In the genomic region with DNA sequence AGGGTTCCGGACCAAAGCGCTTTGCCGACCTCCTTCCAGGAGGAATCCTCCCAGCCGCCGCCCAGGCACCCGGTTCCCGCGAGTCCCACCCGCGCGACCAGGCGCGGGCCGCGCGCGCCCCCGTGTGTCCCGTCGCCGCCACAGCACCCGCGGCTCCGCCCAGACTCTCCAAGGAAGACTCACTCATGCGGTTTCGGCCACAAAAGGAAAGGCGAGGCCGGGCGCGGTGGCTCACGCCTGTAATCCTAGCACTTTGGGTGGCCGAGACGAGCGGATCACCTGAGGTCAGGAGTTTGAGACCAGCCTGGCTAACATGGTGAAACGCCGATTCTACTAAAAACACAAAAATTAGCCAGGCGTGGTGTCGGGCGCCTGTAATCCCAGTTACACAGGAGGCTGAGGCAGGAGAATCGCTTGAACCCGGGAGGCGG, we compare ENCODE assay signal across 8 cellular contexts. TPM values are rescaled to one million over a fixed set of nuclear protein-coding genes. Genes with fewer than 3 reads are reported as not detected.
DNase-seq lines count a peak whose midpoint lies in the region; ATAC-seq and TF ChIP-seq lines count a peak whose summit lies in the region.

No MANE protein-coding gene starts in this region.

- no peak overlapping the region for H4K91ac ChIP-seq in neuronal stem cell (ENCODE audit: low read depth, low read length, poor library complexity)

- DNase-seq in EL (peak; percentile 83), HT-29 (ENCODE audit: low spot score) (peak; percentile 77), Panc1 (ENCODE audit: low read depth, low spot score) (no peak), activated T-helper 1 cell treated with Interleukin-2 at 50 U/mL for 16 hours (ENCODE audit: low read depth) (peak; percentile 53), fibroblast of mammary gland (ENCODE audit: low read depth) (peak; percentile 75), neuronal stem cell (ENCODE audit: low spot score) (peak; percentile 79), suprapubic skin (ENCODE audit: low spot score in 2 of 2) (peak; percentile 85 to 90)

- H4K8ac ChIP-seq in neuronal stem cell (ENCODE audit: low read depth, low read length) = no peak overlapping the region

- H2BK5ac ChIP-seq in neuronal stem cell (ENCODE audit: low read length) = no peak overlapping the region

- H3K27ac ChIP-seq in Panc1 (ENCODE audit: low read length) = peak overlapping the region; percentile 41
- H3K27ac ChIP-seq in neuronal stem cell (replicated peaks; ENCODE audit: low read length) = no peak overlapping the region
- H3K27ac ChIP-seq in suprapubic skin = no peak overlapping the region

- POLR2A ChIA-PET in Panc1 (lab: Charles Lee) = no interaction called here

- H2AK5ac ChIP-seq in neuronal stem cell (ENCODE audit: low read depth, low read length) = no peak overlapping the region

- H2AFZ ChIP-seq in neuronal stem cell (ENCODE audit: low read length) = peak overlapping the region; percentile 81

- peak overlapping the region; percentile 25 for H3K4me2 ChIP-seq in neuronal stem cell (ENCODE audit: insufficient read depth, low read length, poor library complexity, severe bottlenecking)

- ATAC-seq in Panc1 (peak; percentile 75), GM21723 (IDR thresholded peaks at IDR 0.05; ENCODE audit: unreplicated experiment) (no peak)

- H3K36me3 ChIP-seq in Panc1 (ENCODE audit: control insufficient read depth, insufficient read depth, low read length) = peaks cover 2% of the 10 kb centered on the region; the same call in 1 of the 2 replicates
- H3K36me3 ChIP-seq in neuronal stem cell (replicated peaks in 1 of 2; ENCODE audit: control insufficient read depth in 2 of 2, insufficient read depth in 2 of 2, low read length in 2 of 2) = peaks cover 0 to 4% of the 10 kb centered on the region in 2 donors
- H3K36me3 ChIP-seq in suprapubic skin = no peaks in the 10 kb centered on the region

- no peak overlapping the region for H3K18ac ChIP-seq in neuronal stem cell (ENCODE audit: low read length)

- H3K9me3 ChIP-seq in Panc1 (ENCODE audit: control insufficient read depth, insufficient read depth, low read depth, low read length) = no peaks in the 10 kb centered on the region
- no peaks in the 10 kb centered on the region for H3K9me3 ChIP-seq in neuronal stem cell (replicated peaks in 1 of 2; ENCODE audit: control insufficient read depth in 2 of 2, insufficient read depth in 1 of 2, low read depth in 1 of 2, low read length in 2 of 2)
- H3K9me3 ChIP-seq in suprapubic skin = no peaks in the 10 kb centered on the region

- peak; percentile 99 for TF ChIP-seq CTCF in Panc1 (IDR thresholded peaks at IDR 0.05)
- TF ChIP-seq CTCF in fibroblast of mammary gland (conservative IDR thresholded peaks at IDR 0.05; ENCODE audit: control insufficient read depth, insufficient read depth, low read depth, low read length) = peak; percentile 28
- TF ChIP-seq CTCF in suprapubic skin (IDR thresholded peaks at IDR 0.05) = peak; percentile 74 to 99

- in situ Hi-C loops in Panc1 (cut with HindIII; ENCODE audit: low pct_unique_long_range_greater_than_20kb, low sequenced_read_pairs) = no loop called here

- no peak overlapping the region for H3K23ac ChIP-seq in neuronal stem cell (ENCODE audit: low read depth, low read length, poor library complexity)

- intact Hi-C loops in Panc1 (cut with micrococcal nuclease; ENCODE audit: unreplicated experiment) = no loop called here

- H2BK12ac ChIP-seq in neuronal stem cell (ENCODE audit: low read length) = no peak overlapping the region

- TF ChIP-seq EP300 in suprapubic skin (IDR thresholded peaks at IDR 0.05) = no peak

- H3K4me3 ChIP-seq in Panc1 (ENCODE audit: low read depth in 2 of 2, low read length in 2 of 2) (peak overlapping the region; percentile 13 to 48), fibroblast of mammary gland (ENCODE audit: control insufficient read depth, low read depth, low read length) (peak overlapping the region; percentile 29), neuronal stem cell (ENCODE audit: low read length in 2 of 2) (no peak overlapping the region), suprapubic skin (peak overlapping the region; percentile 23)

- peaks cover 20% of the 10 kb centered on the region for H3K4me1 ChIP-seq in Panc1 (ENCODE audit: control insufficient read depth, insufficient read depth, low read length)
- H3K4me1 ChIP-seq in neuronal stem cell (ENCODE audit: control insufficient read depth in 2 of 2, insufficient read depth in 1 of 2, low read depth in 1 of 2, low read length in 2 of 2) = peaks cover 14 to 22% of the 10 kb centered on the region in 2 donors
- H3K4me1 ChIP-seq in suprapubic skin = peaks cover 48% of the 10 kb centered on the region

- H3K27me3 ChIP-seq in Panc1 (ENCODE audit: control insufficient read depth, insufficient read depth, low read length) (no peaks in the 10 kb centered on the region), neuronal stem cell (ENCODE audit: control insufficient read depth in 3 of 3, insufficient read depth in 3 of 3, low read depth in 1 of 3, low read length in 3 of 3) (peaks cover 0 to 44% (median 0%) of the 10 kb centered on the region in 3 experiments), suprapubic skin (peaks cover 26% of the 10 kb centered on the region)

- H3K4ac ChIP-seq in neuronal stem cell (ENCODE audit: low read length) = no peak overlapping the region

- no peak overlapping the region for H3K14ac ChIP-seq in neuronal stem cell (ENCODE audit: low read length)

- CTCF ChIA-PET in Panc1 (lab: Charles Lee) = no interaction called here

- BruUV-seq in Panc1 (replicated peaks; lab: Mats Ljungman, UMichigan) = no TSS peak

- no peak overlapping the region for H2BK120ac ChIP-seq in neuronal stem cell (ENCODE audit: low read depth, low read length)

- peaks cover 6% of the 10 kb centered on the region for H3K79me1 ChIP-seq in neuronal stem cell (ENCODE audit: low read depth, low read length)

- whole genome bisulfite sequencing in neuronal stem cell (ENCODE audit: extremely low coverage in 2 of 2, insufficient read length in 2 of 2, insufficient replicate concordance in 1 of 2), 2 donors = no CpG with 5 or more reads among the region's 42 CpGs
- WGBS in suprapubic skin = 10% methylated on average over 33 of the region's 42 CpGs

- peak overlapping the region; percentile 44 for H3K9ac ChIP-seq in neuronal stem cell (ENCODE audit: low read depth, low read length, poor library complexity)

- TF ChIP-seq POLR2A in suprapubic skin (IDR thresholded peaks at IDR 0.05) = no peak

- no peak overlapping the region for H2BK15ac ChIP-seq in neuronal stem cell (ENCODE audit: low read length)

RNA-seq across cellular contexts. Expression of a gene that starts 3.5 kb away (rescaled TPM):
- 86.3 and 92.1 TPM in 2 replicates for total RNA-seq in HT-29 (2014; rRNA removed; shearing (Covaris generic))
- total RNA-seq in Panc1 (2021; ENCODE audit: unreplicated experiment) = 105 TPM
- polyA plus RNA-seq in Panc1 (2012; ENCODE audit: insufficient read length) = 58.1 TPM
- polyA plus RNA-seq in neuronal stem cell (2013, experiment 1 of 2) = 28.8 TPM
- polyA plus RNA-seq in neuronal stem cell (2013, experiment 2 of 2) = 28.3 TPM
- 1 to 10 TPM; 1.9 to 6.4 (median 4.7) TPM for total RNA-seq in suprapubic skin

RNA-seq across cellular contexts. Expression of a gene that starts 14.6 kb away (rescaled TPM):
- total RNA-seq in HT-29 (2014; rRNA removed; shearing (Covaris generic)) = 97.9 and 106 TPM in 2 replicates
- total RNA-seq in Panc1 (2021; ENCODE audit: unreplicated experiment) (51.8 TPM), suprapubic skin (10 to 100 TPM in 3 of 4 donors, 1 to 10 TPM in 1; 4.7 to 19.2 (median 14.1) TPM)
- 52.6 TPM for polyA plus RNA-seq in Panc1 (2012; ENCODE audit: insufficient read length)
- polyA plus RNA-seq in neuronal stem cell (2013, experiment 1 of 2) = 17.5 TPM
- 16.7 TPM for polyA plus RNA-seq in neuronal stem cell (2013, experiment 2 of 2)

RNA-seq across cellular contexts. Expression of a gene that starts 19.6 kb away (rescaled TPM):
- 0.08 and 0.31 TPM in 2 replicates for total RNA-seq in HT-29 (2014; rRNA removed; shearing (Covaris generic))
- 10.8 TPM for total RNA-seq in Panc1 (2021; ENCODE audit: unreplicated experiment)
- 12.1 TPM for polyA plus RNA-seq in Panc1 (2012; ENCODE audit: insufficient read length)
- 3.8 TPM for polyA plus RNA-seq in neuronal stem cell (2013, experiment 1 of 2)
- polyA plus RNA-seq in neuronal stem cell (2013, experiment 2 of 2) = 3.9 TPM
- total RNA-seq in suprapubic skin = 1 to 10 TPM; 1.0 to 4.2 (median 3.9) TPM

RNA-seq across cellular contexts. Expression of a gene that starts 29.0 kb away (rescaled TPM):
- 2.6 and 4.7 TPM in 2 replicates for total RNA-seq in HT-29 (2014; rRNA removed; shearing (Covaris generic))
- total RNA-seq in Panc1 (2021; ENCODE audit: unreplicated experiment) (1.6 TPM), suprapubic skin (not detected)
- polyA plus RNA-seq in Panc1 (2012; ENCODE audit: insufficient read length) = 1.3 TPM
- polyA plus RNA-seq in neuronal stem cell (2013, experiment 1 of 2) = not detected
- polyA plus RNA-seq in neuronal stem cell (2013, experiment 2 of 2) = not detected

RNA-seq across cellular contexts. Expression of a gene that starts 34.3 kb away (rescaled TPM):
- total RNA-seq in HT-29 (2014; rRNA removed; shearing (Covaris generic)) = not detected in 2 replicates
- 1.2 TPM for total RNA-seq in Panc1 (2021; ENCODE audit: unreplicated experiment)
- 1.1 TPM for polyA plus RNA-seq in Panc1 (2012; ENCODE audit: insufficient read length)
- polyA plus RNA-seq in neuronal stem cell (2013, experiment 1 of 2) = 14.1 TPM
- 14.2 TPM for polyA plus RNA-seq in neuronal stem cell (2013, experiment 2 of 2)
- not detected for total RNA-seq in suprapubic skin

Comparison
In these comparisons a context has a peak if more than half of its experiments do, and no peak if none do; other contexts are left out.
1. H3K4me3 ChIP-seq: peak in Panc1 (2 of 2), fibroblast of mammary gland (single experiment) and suprapubic skin (single experiment); none in neuronal stem cell (0 of 2).
2. CTCF ChIP-seq: peak in every context shown above with its lines; median percentile 99 in Panc1; 86 in suprapubic skin; 28 in fibroblast of mammary gland.
3. RNA of a gene that starts 3.5 kb away (total RNA-seq): 105 TPM in Panc1 (single experiment) and 86.3 to 92.1 TPM in HT-29; 1.9 to 6.4 TPM in suprapubic skin; every median in the first group is over 10 times any median in the second.